ENCODE assay signal across 9 cellular contexts in genomic region chr9:99181621-99182020, GRCh38. TPM values are rescaled to one million over a fixed set of nuclear protein-coding genes. Genes with fewer than 3 reads are reported as not detected.
DNase-seq lines count a peak whose midpoint lies in the region; ATAC-seq and TF ChIP-seq lines count a peak whose summit lies in the region.
"Had no signal": no experiment of that assay in that cellular context is flagged by ENCODE, and none has a peak within 500 bp of the region (broad histone marks: within the 10 kb centered on the region; RNA-seq: fewer than 3 reads in every experiment).

No MANE protein-coding gene starts in this region.

- no peak overlapping the region for H3K23ac ChIP-seq in mesenchymal stem cell (ENCODE audit: low read length in 2 of 2)

- H3K27me3 Mint-ChIP-seq in MCF 10A (ENCODE audit: insufficient read depth, unreplicated experiment) = peaks cover 3% of the 10 kb centered on the region
- H3K27me3 Mint-ChIP-seq: activated naive CD4-positive, alpha-beta T cell treated with anti-CD3 and anti-CD28 coated beads, Interleukin-2, amount 50 U/mL, for 24 hours had no signal

- H3K27ac ChIP-seq in SU-DHL-6 (ENCODE audit: low read depth, low read length) (peak overlapping the region; percentile 93), mesenchymal stem cell (ENCODE audit: low read length, poor library complexity, severe bottlenecking) (peak overlapping the region; percentile 22)

- H3K4me3 ChIP-seq in SU-DHL-6 (ENCODE audit: insufficient read depth, low read length, poor library complexity, severe bottlenecking) (no peak overlapping the region), mesenchymal stem cell (ENCODE audit: insufficient read depth in 1 of 2, low read depth in 1 of 2, low read length in 2 of 2) (no peak overlapping the region)

- H3K36me3 ChIP-seq in SU-DHL-6 (ENCODE audit: low read length) (no peaks in the 10 kb centered on the region), mesenchymal stem cell (ENCODE audit: control insufficient read depth in 1 of 2, insufficient read depth in 2 of 2, low read depth in 1 of 2, low read length in 2 of 2) (no peaks in the 10 kb centered on the region)

- H3K79me2 ChIP-seq in SU-DHL-6 (ENCODE audit: insufficient read depth, low read length) = no peaks in the 10 kb centered on the region

- no peak overlapping the region for H3K4me3 Mint-ChIP-seq in MCF 10A (ENCODE audit: unreplicated experiment)
- H3K4me3 Mint-ChIP-seq: activated naive CD4-positive, alpha-beta T cell treated with anti-CD3 and anti-CD28 coated beads, Interleukin-2, amount 50 U/mL, for 24 hours had no signal

- H2AFZ ChIP-seq in SU-DHL-6 (ENCODE audit: low read depth, low read length, severe bottlenecking) (peak overlapping the region; percentile 13), mesenchymal stem cell (ENCODE audit: low read depth, low read length) (no peak overlapping the region)

- H2BK120ac ChIP-seq in mesenchymal stem cell (ENCODE audit: low read depth, low read length) = no peak overlapping the region

- H4K8ac ChIP-seq in mesenchymal stem cell (ENCODE audit: low read length) = no peak overlapping the region

- H2BK15ac ChIP-seq in mesenchymal stem cell (ENCODE audit: low read depth, poor library complexity, severe bottlenecking) = no peak overlapping the region

- no peaks in the 10 kb centered on the region for H4K20me1 ChIP-seq in SU-DHL-6 (ENCODE audit: low read depth, low read length)

- TF ChIP-seq CTCF in SU-DHL-6 (IDR thresholded peaks at IDR 0.05; ENCODE audit: insufficient read depth, low read length, poor library complexity, severe bottlenecking) = no peak
- no peak for TF ChIP-seq CTCF in MCF 10A (IDR thresholded peaks at IDR 0.05; ENCODE audit: unreplicated experiment)

- H3K9me3 ChIP-seq in SU-DHL-6 (ENCODE audit: insufficient read depth, low read length) (no peaks in the 10 kb centered on the region), mesenchymal stem cell (ENCODE audit: control insufficient read depth, low read length) (no peaks in the 10 kb centered on the region)

- ATAC-seq in GM18511 (IDR thresholded peaks at IDR 0.05; ENCODE audit: unreplicated experiment) (peak; percentile 51), HG02642 (IDR thresholded peaks at IDR 0.05; ENCODE audit: poor library complexity, unreplicated experiment) (peak; percentile 46)

- no peaks in the 10 kb centered on the region for H3K4me1 Mint-ChIP-seq in MCF 10A (ENCODE audit: insufficient read depth, unreplicated experiment)

- H2AK5ac ChIP-seq in mesenchymal stem cell (ENCODE audit: low read length, severe bottlenecking) = no peak overlapping the region

- no peak overlapping the region for H4K91ac ChIP-seq in mesenchymal stem cell (ENCODE audit: low read length)

- no TSS peak for BruUV-seq in MCF 10A (replicated peaks; lab: Mats Ljungman, UMichigan)

- POLR2A ChIA-PET in MCF 10A (lab: Yijun Ruan, JAX) = interaction anchor here (0.5 to 1.0 kb wide), 3 partner anchors 8 to 991 kb away, joined by 3 to 5 read pairs (median 4); no protein-coding TSS in a partner anchor

- no peak overlapping the region for H2BK5ac ChIP-seq in mesenchymal stem cell (ENCODE audit: low read depth, low read length, poor library complexity, severe bottlenecking)

- H2BK12ac ChIP-seq in mesenchymal stem cell (ENCODE audit: low read length in 2 of 2) = no peak overlapping the region

- H3K9ac ChIP-seq in SU-DHL-6 (ENCODE audit: low read length) (peak overlapping the region; percentile 56), mesenchymal stem cell (ENCODE audit: low read length) (no peak overlapping the region)

- in situ Hi-C loops in ACHN (cut with HindIII; ENCODE audit: low pct_ligation_motif_present, low pct_unique_long_range_greater_than_20kb, low sequenced_read_pairs) = no loop called here

- peaks cover 13% of the 10 kb centered on the region for H3K4me1 ChIP-seq in mesenchymal stem cell (ENCODE audit: control insufficient read depth, insufficient read depth, low read depth, low read length)

- H3K27ac Mint-ChIP-seq in MCF 10A (ENCODE audit: low read depth, unreplicated experiment) = no peak overlapping the region
- H3K27ac Mint-ChIP-seq: activated naive CD4-positive, alpha-beta T cell treated with anti-CD3 and anti-CD28 coated beads, Interleukin-2, amount 50 U/mL, for 24 hours had no signal

- WGBS in mesenchymal stem cell = 75% methylated on average over 2 of the region's 4 CpGs

- CTCF ChIA-PET in MCF 10A (lab: Yijun Ruan, JAX) = interaction anchor here (0.8 to 1.3 kb wide), 6 partner anchors 14 to 1142 kb away, joined by 3 to 8 read pairs (median 4); no protein-coding TSS in a partner anchor

- H3K14ac ChIP-seq in mesenchymal stem cell (ENCODE audit: low read length in 2 of 2) = no peak overlapping the region

- H3K9me2 ChIP-seq in SU-DHL-6 (replicated peaks; ENCODE audit: insufficient read depth, low read length) = no peaks in the 10 kb centered on the region

- no peaks in the 10 kb centered on the region for H3K36me3 Mint-ChIP-seq in MCF 10A (ENCODE audit: insufficient read depth, unreplicated experiment)
- H3K36me3 Mint-ChIP-seq: activated naive CD4-positive, alpha-beta T cell treated with anti-CD3 and anti-CD28 coated beads, Interleukin-2, amount 50 U/mL, for 24 hours had no signal

- H3K79me1 ChIP-seq in mesenchymal stem cell (replicated peaks; ENCODE audit: low read length, poor library complexity, severe bottlenecking) = no peaks in the 10 kb centered on the region

- H3K9me3 Mint-ChIP-seq in MCF 10A (ENCODE audit: unreplicated experiment) = no peaks in the 10 kb centered on the region
- H3K9me3 Mint-ChIP-seq: activated naive CD4-positive, alpha-beta T cell treated with anti-CD3 and anti-CD28 coated beads, Interleukin-2, amount 50 U/mL, for 24 hours had no signal

- no peaks in the 10 kb centered on the region for H3K27me3 ChIP-seq in SU-DHL-6 (ENCODE audit: low read length)
- H3K27me3 ChIP-seq in mesenchymal stem cell (ENCODE audit: control insufficient read depth in 1 of 2, insufficient read depth in 1 of 2, low read length in 2 of 2) = peaks cover 0 to 16% of the 10 kb centered on the region in 2 experiments

- H3K4ac ChIP-seq in mesenchymal stem cell (ENCODE audit: low read depth in 1 of 2, low read length in 2 of 2) = no peak overlapping the region

- intact Hi-C loops in MCF 10A (cut with micrococcal nuclease) = loop anchor here (5.0 to 10.0 kb wide), 4 partner anchors 83 to 1416 kb away; no protein-coding TSS in a partner anchor

- DNase-seq in mesenchymal stem cell (peak; percentile 44), ACHN (no peak), NCI-H69 (lab: John Stamatoyannopoulos, UW) (no peak), DMS53 (lab: John Stamatoyannopoulos, UW) (no peak), MCF 10A (ENCODE audit: unreplicated experiment) (no peak)

- H3K18ac ChIP-seq in mesenchymal stem cell (ENCODE audit: low read depth in 1 of 2, low read length in 2 of 2) = no peak overlapping the region

- peaks cover 55% of the 10 kb centered on the region for H3F3A ChIP-seq in SU-DHL-6 (ENCODE audit: insufficient read depth)

- H3K4me2 ChIP-seq in SU-DHL-6 (ENCODE audit: low read depth, low read length, poor library complexity, severe bottlenecking) (peak overlapping the region; percentile 52), mesenchymal stem cell (ENCODE audit: low read length, poor library complexity, severe bottlenecking) (no peak overlapping the region)

RNA-seq across cellular contexts. Expression of gene ALG2, which starts 40.1 kb away (rescaled TPM):
- 42.9 TPM for polyA plus RNA-seq in mesenchymal stem cell (2013, experiment 1 of 2)
- 44.0 TPM for polyA plus RNA-seq in mesenchymal stem cell (2013, experiment 2 of 2)
- 54.6 and 54.7 TPM in 2 replicates for total RNA-seq in MCF 10A (2022)

RNA-seq across cellular contexts. Expression of gene SEC61B, which starts 40.5 kb away (rescaled TPM):
- 670 TPM for polyA plus RNA-seq in mesenchymal stem cell (2013, experiment 1 of 2)
- polyA plus RNA-seq in mesenchymal stem cell (2013, experiment 2 of 2) = 669 TPM
- 238 and 324 TPM in 2 replicates for total RNA-seq in MCF 10A (2022)
